In genomic region chr9:105501414-105501813, GRCh38 we compare ENCODE assay signal across 1 cellular context.
TF ChIP-seq lines count a peak whose summit lies in the region.

No MANE protein-coding gene starts in this region.

TF ChIP-seq in GM12878, 131 proteins besides CTCF, POLR2A, EP300 and RAD21 (continued from another document):
- TF ChIP-seq, protein P1, sequence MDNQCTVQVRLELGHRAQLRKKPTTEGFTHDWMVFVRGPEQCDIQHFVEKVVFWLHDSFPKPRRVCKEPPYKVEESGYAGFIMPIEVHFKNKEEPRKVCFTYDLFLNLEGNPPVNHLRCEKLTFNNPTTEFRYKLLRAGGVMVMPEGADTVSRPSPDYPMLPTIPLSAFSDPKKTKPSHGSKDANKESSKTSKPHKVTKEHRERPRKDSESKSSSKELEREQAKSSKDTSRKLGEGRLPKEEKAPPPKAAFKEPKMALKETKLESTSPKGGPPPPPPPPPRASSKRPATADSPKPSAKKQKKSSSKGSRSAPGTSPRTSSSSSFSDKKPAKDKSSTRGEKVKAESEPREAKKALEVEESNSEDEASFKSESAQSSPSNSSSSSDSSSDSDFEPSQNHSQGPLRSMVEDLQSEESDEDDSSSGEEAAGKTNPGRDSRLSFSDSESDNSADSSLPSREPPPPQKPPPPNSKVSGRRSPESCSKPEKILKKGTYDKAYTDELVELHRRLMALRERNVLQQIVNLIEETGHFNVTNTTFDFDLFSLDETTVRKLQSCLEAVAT (IDR thresholded peaks at IDR 0.05): peak; percentile 97
- no peak for TF ChIP-seq NFIC (IDR thresholded peaks at IDR 0.05; ENCODE audit: low read depth, low read length)
